33 cellular contexts compared by ENCODE assay signal in genomic region chr10:69749180-69750010, GRCh38. TPM values are rescaled to one million over a fixed set of nuclear protein-coding genes. Genes with fewer than 3 reads are reported as not detected.
A peak's percentile ranks its signal among the peaks of the same experiment; 100 is the strongest.
DNase-seq lines count a peak whose midpoint lies in the region; ATAC-seq, FAIRE-seq and TF ChIP-seq lines count a peak whose summit lies in the region.
"Had no signal": no experiment of that assay in that cellular context is flagged by ENCODE, and none has a peak within 500 bp of the region (broad histone marks: within the 10 kb centered on the region; RNA-seq: fewer than 3 reads in every experiment).

No MANE protein-coding gene starts in this region.

- H3K4me3 ChIP-seq in astrocyte of the spinal cord (ENCODE audit: low read depth, low read length), result no peak overlapping the region
- H3K4me3 ChIP-seq: pancreas, PC-9, thoracic aorta had no signal

- peaks cover 0 to 4% (median 0%) of the 10 kb centered on the region in 3 donors for H3K36me3 Mint-ChIP-seq in immature natural killer cell
- H3K36me3 Mint-ChIP-seq in activated T-cell treated with anti-CD3 and anti-CD28 coated beads, Interleukin-2, amount 50 U/mL, for 4 hours (ENCODE audit: insufficient read depth), result no peaks in the 10 kb centered on the region
- H3K36me3 Mint-ChIP-seq: brain; memory B cell; naive B cell; stimulated activated naive B cell treated with anti-CD40 and anti-IgM and Interleukin-4, amounts not matched to agents 10 μg/mL and 1 μg/mL and 100 μg/mL, for 72 hours; T-cell had no signal

- no peaks in the 10 kb centered on the region for H3K4me1 Mint-ChIP-seq in immature natural killer cell
- H3K4me1 Mint-ChIP-seq in activated T-cell treated with anti-CD3 and anti-CD28 coated beads, Interleukin-2, amount 50 U/mL, for 4 hours (ENCODE audit: low read depth), result no peaks in the 10 kb centered on the region
- H3K4me1 Mint-ChIP-seq: naive B cell, T-cell had no signal

- in situ Hi-C loops in astrocyte of the spinal cord (cut with HindIII; ENCODE audit: low sequenced_read_pairs), result no loop called here

- no peak for TF ChIP-seq POLR2A in H54 (IDR thresholded peaks at IDR 0.05; ENCODE audit: low read depth, low read length)

- H3K27me3 Mint-ChIP-seq in immature natural killer cell (ENCODE audit: low read depth in 3 of 3), result peaks cover 10 to 12% (median 11%) of the 10 kb centered on the region in 3 donors
- H3K27me3 Mint-ChIP-seq in activated T-cell treated with anti-CD3 and anti-CD28 coated beads, Interleukin-2, amount 50 U/mL, for 4 hours (ENCODE audit: low read depth), result peaks cover 20% of the 10 kb centered on the region

- FAIRE-seq in H54 (lab: Jason Lieb, UNC), result peak; percentile 92
- FAIRE-seq: D721Med, pancreas, TTC549 had no signal

- H3K27ac Mint-ChIP-seq in immature natural killer cell, result no peak overlapping the region
- H3K27ac Mint-ChIP-seq: activated CD8-positive, alpha-beta T cell treated with anti-CD3 and anti-CD28 coated beads for 36 hours; memory B cell; naive B cell; stimulated activated naive B cell treated with anti-CD40 and anti-IgM and Interleukin-4, amounts not matched to agents 10 μg/mL and 1 μg/mL and 100 μg/mL, for 72 hours; T-cell had no signal

- TF ChIP-seq CTCF in astrocyte of the spinal cord (IDR thresholded peaks at IDR 0.05; ENCODE audit: low read depth, low read length), result no peak

- H3K4me3 Mint-ChIP-seq in immature natural killer cell, result no peak overlapping the region
- no peak overlapping the region for H3K4me3 Mint-ChIP-seq in activated T-cell treated with anti-CD3 and anti-CD28 coated beads, Interleukin-2, amount 50 U/mL, for 4 hours
- H3K4me3 Mint-ChIP-seq: activated CD8-positive, alpha-beta T cell treated with anti-CD3 and anti-CD28 coated beads for 36 hours; brain; memory B cell; stimulated activated naive B cell treated with anti-CD40 and anti-IgM and Interleukin-4, amounts not matched to agents 10 μg/mL and 1 μg/mL and 100 μg/mL, for 72 hours; T-cell had no signal

- peak; percentile 77 for DNase-seq in AG08395 (ENCODE audit: low spot score)
- peak; percentile 75 for DNase-seq in H54 (ENCODE audit: insufficient read length, low spot score)
- DNase-seq in astrocyte of the spinal cord (ENCODE audit: low read depth, low spot score), result peak; percentile 31
- peak; percentile 33 for DNase-seq in hepatic stellate cell (ENCODE audit: low spot score)
- DNase-seq in NCI-H2107 treated with DMSO at 0.1 percent for 48 hours (lab: John Stamatoyannopoulos, UW; ENCODE audit: unreplicated experiment), result no peak
- DNase-seq in immature natural killer cell, result no peak
- no peak for DNase-seq in activated T-cell treated with anti-CD3 and anti-CD28 coated beads, Interleukin-2, amount 50 U/mL, for 4 hours
- DNase-seq: activated CD4-positive, CD25-positive, alpha-beta regulatory T cell treated with anti-CD3 and anti-CD28 coated beads, Interleukin-2, amount 50 U/mL, for 72 hours; activated CD8-positive, alpha-beta T cell treated with anti-CD3 and anti-CD28 coated beads for 36 hours; activated effector memory CD4-positive, alpha-beta T cell treated with anti-CD3 and anti-CD28 coated beads, Interleukin-2, amount 50 U/mL, for 16 hours; activated T-cell treated with anti-CD3 and anti-CD28 coated beads for 4 hours; effector CD8-positive, alpha-beta T cell; glutamatergic neuron; KBM-7; kidney glomerular epithelial cell; naive B cell; NCI-H146; NCI-H2171; NCI-H524; NK-92 treated with Interleukin-12 subunit alpha and Interleukin-12 subunit beta, amount 100 ng/mL, for 24 hours; pancreas; PC-9; right cardiac atrium; SIG-M5; stimulated activated CD4-positive, alpha-beta T cell treated with anti-CD3 and anti-CD28 coated beads, Interleukin-4, amount 100 ng/mL, for 24 hours; stimulated activated naive B cell treated with anti-CD40 and anti-IgM and Interleukin-4, amounts not matched to agents 10 μg/mL and 1 μg/mL and 100 μg/mL, for 72 hours; T-cell had no signal

- H3K9me3 Mint-ChIP-seq in immature natural killer cell, result no peaks in the 10 kb centered on the region
- H3K9me3 Mint-ChIP-seq in activated T-cell treated with anti-CD3 and anti-CD28 coated beads, Interleukin-2, amount 50 U/mL, for 4 hours, result peaks cover under 1% of the 10 kb centered on the region
- H3K9me3 Mint-ChIP-seq: activated CD8-positive, alpha-beta T cell treated with anti-CD3 and anti-CD28 coated beads for 36 hours; T-cell had no signal

- ATAC-seq in activated T-cell treated with anti-CD3 and anti-CD28 coated beads, Interleukin-2, amount 50 U/mL, for 4 hours, result no peak
- no peak for ATAC-seq in GM21423 (IDR thresholded peaks at IDR 0.05; ENCODE audit: unreplicated experiment)
- ATAC-seq: activated CD8-positive, alpha-beta T cell treated with anti-CD3 and anti-CD28 coated beads for 36 hours; pancreas; stimulated activated naive B cell treated with anti-CD40 and anti-IgM and Interleukin-4, amounts not matched to agents 10 μg/mL and 1 μg/mL and 100 μg/mL, for 72 hours; T-cell had no signal

RNA-seq across cellular contexts. Expression of gene COL13A1, which starts 52.3 kb away (rescaled TPM):
- 1 to 10 TPM; 1.0 to 6.0 (median 1.6) TPM for polyA plus RNA-seq in immature natural killer cell
- total RNA-seq in activated T-cell treated with anti-CD3 and anti-CD28 coated beads, Interleukin-2, amount 50 U/mL, for 4 hours, result not detected
- total RNA-seq: activated CD8-positive, alpha-beta T cell treated with anti-CD3 and anti-CD28 coated beads for 36 hours had no signal

Comparison
In these comparisons a context has a peak if more than half of its experiments do, and no peak if none do; other contexts are left out.
1. DNase-seq: peak in AG08395 (single experiment), H54 (single experiment), astrocyte of the spinal cord (single experiment) and hepatic stellate cell (single experiment); none in NCI-H2107 treated with DMSO at 0.1 percent for 48 hours (single experiment), immature natural killer cell (0 of 3) and activated T-cell treated with anti-CD3 and anti-CD28 coated beads, Interleukin-2, amount 50 U/mL, for 4 hours (single experiment).